8 cellular contexts compared by ENCODE assay signal in the genomic region with DNA sequence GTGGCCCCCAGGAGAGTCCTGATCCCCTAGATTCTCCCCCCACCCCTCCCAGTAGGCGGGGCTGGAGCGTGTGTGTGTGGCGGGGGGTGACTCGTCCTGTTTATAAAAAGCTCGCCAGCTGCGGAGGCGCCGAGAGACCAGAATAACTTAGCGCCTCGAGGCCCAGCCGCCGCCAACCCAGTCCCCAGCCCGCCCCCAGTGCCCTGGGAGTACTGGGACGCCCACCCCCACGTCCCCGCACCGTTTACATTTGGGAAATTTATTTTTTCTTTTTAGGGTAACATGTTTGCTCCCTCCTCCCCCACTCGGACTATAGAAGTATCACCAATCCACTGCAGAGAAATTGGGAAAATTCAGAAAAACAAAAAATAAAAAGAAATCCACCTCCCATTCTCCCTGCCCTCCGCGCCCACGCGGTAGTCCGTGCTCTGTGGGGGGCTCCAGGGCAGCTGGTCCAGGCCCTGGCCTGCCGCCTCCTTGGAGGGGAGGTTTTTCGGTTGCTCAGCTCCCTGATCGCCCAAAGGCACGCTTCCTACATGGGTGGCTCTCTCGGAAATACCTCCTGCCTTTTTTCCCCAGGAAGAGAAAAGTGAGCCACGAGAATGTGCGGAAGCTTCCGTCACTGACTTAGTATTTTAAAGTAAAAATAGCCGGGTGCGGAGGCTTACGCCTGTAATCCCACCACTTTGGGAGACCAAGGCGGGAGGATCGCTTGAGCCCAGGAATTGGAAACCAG. TPM values are rescaled to one million over a fixed set of nuclear protein-coding genes. Genes with fewer than 3 reads are reported as not detected.
DNase-seq lines count a peak whose midpoint lies in the region; ATAC-seq and TF ChIP-seq lines count a peak whose summit lies in the region.

No MANE protein-coding gene starts in this region.

- peak; percentile 67 for DNase-seq in ELF-1 (ENCODE audit: low read depth, low spot score)
- peak; percentile 64 for DNase-seq in NB4 (ENCODE audit: low read depth)
- peak; percentile 42 for DNase-seq in activated CD4-positive, alpha-beta T cell treated with anti-CD3 and anti-CD28 coated beads for 1 hour
- DNase-seq in dedifferentiated amniotic fluid mesenchymal stem cell (ENCODE audit: extremely low spot score) = peak; percentile 55
- peak; percentile 46 for DNase-seq in kidney tubule cell (ENCODE audit: low spot score)
- peak; percentile 94 for DNase-seq in spleen
- DNase-seq in cerebellar nuclear complex (lab: John Stamatoyannopoulos, UW) = no peak

- no peak for ATAC-seq in GM18519 (IDR thresholded peaks at IDR 0.05; ENCODE audit: low FRiP score, unreplicated experiment)

- H3K4me1 ChIP-seq in spleen = peaks cover 12 to 62% (median 32%) of the 10 kb centered on the region in 6 donors

- peak overlapping the region; percentile 50 for H3K4me3 ChIP-seq in NB4 (ENCODE audit: low read depth, low read length)
- H3K4me3 ChIP-seq in spleen = peak overlapping the region; percentile 38 to 89 (median 70)

- WGBS in spleen, 5 donors = 18 to 27% (median 24%) methylated on average over 35 to 36 of the region's 36 CpGs

- H3K27ac ChIP-seq in spleen = peak overlapping the region; percentile 79 to 97 (median 95)

- no peaks in the 10 kb centered on the region for H3K9me3 ChIP-seq in spleen

- H3K27me3 ChIP-seq in spleen (replicated peaks in 1 of 7) = peaks cover 0 to 30% (median 0%) of the 10 kb centered on the region in 7 donors

- TF ChIP-seq POLR2A in NB4 (IDR thresholded peaks at IDR 0.05; ENCODE audit: extremely low read depth, insufficient read length) = no peak
- TF ChIP-seq POLR2A in spleen (IDR thresholded peaks at IDR 0.05) = peak in 1 of 3 donors; percentile 31

- H3K36me3 ChIP-seq in spleen = peaks cover 0 to 16% (median 0%) of the 10 kb centered on the region in 6 donors

- TF ChIP-seq CTCF in NB4 (IDR thresholded peaks at IDR 0.05; ENCODE audit: low read depth, low read length) = no peak
- no peak for TF ChIP-seq CTCF in spleen (IDR thresholded peaks at IDR 0.05 in 8 of 11, conservative IDR thresholded peaks at IDR 0.05 in 3 of 11)

- intact Hi-C loops in spleen (cut with DNase I; ENCODE audit: low total_unique reads) = loop anchor here (5.0 kb wide), 2 partner anchors 47 to 122 kb away; no protein-coding TSS in a partner anchor

RNA-seq across cellular contexts. Expression of a gene that starts 1.5 kb away (rescaled TPM):
- 1 to 10 TPM; 1.4 to 6.6 (median 3.3) TPM for total RNA-seq in spleen
- polyA plus RNA-seq in spleen = 1 to 10 TPM in 2 of 3 donors, under 1 TPM in 1; 0.72 to 1.7 (median 1.3) TPM

RNA-seq across cellular contexts. Expression of a gene that starts 12.3 kb away (rescaled TPM):
- total RNA-seq in spleen = 10 to 100 TPM in 3 of 7 donors, 1 to 10 TPM in 4; 7.8 to 14.1 (median 9.9) TPM
- 10 to 100 TPM; 12.1 to 15.4 (median 12.3) TPM for polyA plus RNA-seq in spleen

RNA-seq across cellular contexts. Expression of a gene that starts 20.9 kb away (rescaled TPM):
- 1 to 10 TPM in 6 of 7 donors, under 1 TPM in 1; 0.60 to 7.6 (median 3.3) TPM for total RNA-seq in spleen
- polyA plus RNA-seq in spleen = 1 to 10 TPM in 1 of 3 donors, under 1 TPM in 2; 0.07 to 1.2 (median 0.61) TPM

RNA-seq across cellular contexts. Expression of a gene that starts 31.7 kb away (rescaled TPM):
- 100 to 1,000 TPM; 206 to 475 (median 330) TPM for total RNA-seq in spleen
- polyA plus RNA-seq in spleen = 100 to 1,000 TPM; 234 to 299 (median 274) TPM

RNA-seq across cellular contexts. Expression of a gene that starts 52.4 kb away (rescaled TPM):
- total RNA-seq in spleen = 10 to 100 TPM in 6 of 7 donors, 1 to 10 TPM in 1; 6.6 to 22.7 (median 16.3) TPM
- 1 to 10 TPM; 4.2 to 5.1 (median 4.9) TPM for polyA plus RNA-seq in spleen

Comparison
In these comparisons a context has a peak if more than half of its experiments do, and no peak if none do; other contexts are left out.
1. DNase-seq: peak in ELF-1 (single experiment), NB4 (single experiment), activated CD4-positive, alpha-beta T cell treated with anti-CD3 and anti-CD28 coated beads for 1 hour (single experiment), dedifferentiated amniotic fluid mesenchymal stem cell (single experiment), kidney tubule cell (single experiment) and spleen (single experiment); none in cerebellar nuclear complex (0 of 2).